1 cellular context compared by ENCODE assay signal in the genomic region with DNA sequence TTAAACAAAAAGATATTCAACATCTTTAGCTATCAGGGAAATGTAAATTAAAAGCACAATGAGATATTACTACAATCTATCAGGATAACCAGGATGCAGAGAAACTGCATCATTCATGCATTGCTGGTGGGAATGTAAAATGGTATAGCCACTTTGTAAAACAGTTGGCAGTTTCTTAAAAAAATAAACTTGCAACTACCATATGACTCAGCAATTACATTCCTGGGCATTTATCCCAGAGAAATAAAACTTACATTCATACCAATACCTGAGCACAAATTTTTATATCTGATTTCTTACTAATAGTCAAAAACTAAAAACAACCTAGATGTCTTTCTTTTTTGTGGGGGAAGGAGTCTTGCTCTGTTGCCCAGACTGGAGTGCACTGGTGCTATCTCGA.
TF ChIP-seq lines count a peak whose summit lies in the region.

No MANE protein-coding gene starts in this region.

TF ChIP-seq in K562, 482 proteins besides CTCF, POLR2A, EP300 and RAD21 (continued from another document):
- TF ChIP-seq, protein P1, sequence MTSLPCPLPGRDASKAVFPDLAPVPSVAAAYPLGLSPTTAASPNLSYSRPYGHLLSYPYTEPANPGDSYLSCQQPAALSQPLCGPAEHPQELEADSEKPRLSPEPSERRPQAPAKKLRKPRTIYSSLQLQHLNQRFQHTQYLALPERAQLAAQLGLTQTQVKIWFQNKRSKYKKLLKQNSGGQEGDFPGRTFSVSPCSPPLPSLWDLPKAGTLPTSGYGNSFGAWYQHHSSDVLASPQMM (CRISPR knock-in tag; IDR thresholded peaks at IDR 0.05), result no peak
- TF ChIP-seq HMGN3 (IDR thresholded peaks at IDR 0.05; ENCODE audit: borderline replicate concordance, extremely low read depth, insufficient read length, low read depth, low read length), result no peak
- peak; percentile 62; the same call in 1 of the 2 replicates for TF ChIP-seq MAFK (IDR thresholded peaks at IDR 0.05; ENCODE audit: low read length)
- TF ChIP-seq, protein P2, sequence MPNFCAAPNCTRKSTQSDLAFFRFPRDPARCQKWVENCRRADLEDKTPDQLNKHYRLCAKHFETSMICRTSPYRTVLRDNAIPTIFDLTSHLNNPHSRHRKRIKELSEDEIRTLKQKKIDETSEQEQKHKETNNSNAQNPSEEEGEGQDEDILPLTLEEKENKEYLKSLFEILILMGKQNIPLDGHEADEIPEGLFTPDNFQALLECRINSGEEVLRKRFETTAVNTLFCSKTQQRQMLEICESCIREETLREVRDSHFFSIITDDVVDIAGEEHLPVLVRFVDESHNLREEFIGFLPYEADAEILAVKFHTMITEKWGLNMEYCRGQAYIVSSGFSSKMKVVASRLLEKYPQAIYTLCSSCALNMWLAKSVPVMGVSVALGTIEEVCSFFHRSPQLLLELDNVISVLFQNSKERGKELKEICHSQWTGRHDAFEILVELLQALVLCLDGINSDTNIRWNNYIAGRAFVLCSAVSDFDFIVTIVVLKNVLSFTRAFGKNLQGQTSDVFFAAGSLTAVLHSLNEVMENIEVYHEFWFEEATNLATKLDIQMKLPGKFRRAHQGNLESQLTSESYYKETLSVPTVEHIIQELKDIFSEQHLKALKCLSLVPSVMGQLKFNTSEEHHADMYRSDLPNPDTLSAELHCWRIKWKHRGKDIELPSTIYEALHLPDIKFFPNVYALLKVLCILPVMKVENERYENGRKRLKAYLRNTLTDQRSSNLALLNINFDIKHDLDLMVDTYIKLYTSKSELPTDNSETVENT (CRISPR knock-in tag; IDR thresholded peaks at IDR 0.05), result no peak
- TF ChIP-seq ZNF316 (IDR thresholded peaks at IDR 0.05), result peak; percentile 92
- TF ChIP-seq C11orf30 (IDR thresholded peaks at IDR 0.05; ENCODE audit: low read depth), result peak; percentile 78
- peak; percentile 53; the same call in 1 of the 2 replicates for TF ChIP-seq NFE2L1 (tag; IDR thresholded peaks at IDR 0.05; ENCODE audit: borderline replicate concordance, low read depth)
- peak in 1 of 2 experiments; percentile 28; a peak in 1 of 4 replicates for TF ChIP-seq TRIM24 (IDR thresholded peaks at IDR 0.05)
- TF ChIP-seq MAFG (tag; conservative IDR thresholded peaks at IDR 0.05), result peak; percentile 81
- TF ChIP-seq MAFF (IDR thresholded peaks at IDR 0.05; ENCODE audit: low read length), result peak; percentile 65
